38 cellular contexts compared by ENCODE assay signal in genomic region chr1:218058730-218059129, GRCh38.
"Had no signal": no experiment of that assay in that cellular context is flagged by ENCODE, and none has a peak within 500 bp of the region (broad histone marks: within the 10 kb centered on the region; RNA-seq: fewer than 3 reads in every experiment).

No MANE protein-coding gene starts in this region.

- DNase-seq: activated effector memory CD4-positive, alpha-beta T cell treated with anti-CD3 and anti-CD28 coated beads, Interleukin-2, amount 50 U/mL, for 16 hours; activated effector memory CD4-positive, alpha-beta T cell treated with Interleukin-2 at 50 U/mL for 16 hours; activated gamma-delta T cell; activated gamma-delta T cell treated with Interleukin-2 at 50 U/mL for 16 hours; activated naive CD4-positive, alpha-beta T cell; activated naive CD4-positive, alpha-beta T cell treated with anti-CD3 and anti-CD28 coated beads for 36 hours; activated naive CD4-positive, alpha-beta T cell treated with anti-CD3 and anti-CD28 coated beads, Interleukin-2, amount 10 ng/mL, durations not matched to agents 7 days and 5 days; activated naive CD4-positive, alpha-beta T cell treated with anti-CD3 and anti-CD28 coated beads, Interleukin-2, amount 50 U/mL, for 16 hours; activated naive CD4-positive, alpha-beta T cell treated with Interleukin-2 at 50 U/mL for 16 hours; activated naive CD8-positive, alpha-beta T cell treated with anti-CD3 and anti-CD28 coated beads for 36 hours; activated naive CD8-positive, alpha-beta T cell treated with anti-CD3 and anti-CD28 coated beads, Interleukin-2, amount 10 ng/mL, durations not matched to agents 7 days and 5 days; activated naive CD8-positive, alpha-beta T cell treated with anti-CD3 and anti-CD28 coated beads, Interleukin-2, amount 50 U/mL, for 24 hours; activated T-cell treated with anti-CD3 and anti-CD28 coated beads, Interleukin-2, amount 50 U/mL, for 1 hour; activated T-cell treated with anti-CD3 and anti-CD28 coated beads, Interleukin-2, amount 50 U/mL, for 4 hours; activated T-cell treated with anti-CD3 and anti-CD28 coated beads, Interleukin-2, amount 50 U/mL, for 48 hours; activated T-cell treated with anti-CD3 and anti-CD28 coated beads, Interleukin-2, amount 50 U/mL, for 72 hours; adrenal gland; amniotic stem cell; amygdala; anterior cingulate cortex; aorta; body of pancreas; brain microvascular endothelial cell; caudate nucleus; cerebellar nuclear complex had no signal

- H3K27ac Mint-ChIP-seq: activated naive CD4-positive, alpha-beta T cell treated with anti-CD3 and anti-CD28 coated beads for 36 hours; activated naive CD4-positive, alpha-beta T cell treated with anti-CD3 and anti-CD28 coated beads, Interleukin-2, amount 10 ng/mL, durations not matched to agents 7 days and 5 days; activated naive CD4-positive, alpha-beta T cell treated with anti-CD3 and anti-CD28 coated beads, Interleukin-2, amount 50 U/mL, for 24 hours; activated naive CD4-positive, alpha-beta T cell treated with anti-CD3 and anti-CD28 coated beads, Interleukin-2, amount 50 U/mL, for 72 hours; activated naive CD8-positive, alpha-beta T cell; activated naive CD8-positive, alpha-beta T cell treated with anti-CD3 and anti-CD28 coated beads for 36 hours; activated naive CD8-positive, alpha-beta T cell treated with anti-CD3 and anti-CD28 coated beads, Interleukin-2, amount 10 ng/mL, durations not matched to agents 7 days and 5 days; activated naive CD8-positive, alpha-beta T cell treated with anti-CD3 and anti-CD28 coated beads, Interleukin-2, amount 50 U/mL, for 24 hours; activated T-cell treated with anti-CD3 and anti-CD28 coated beads, Interleukin-2, amount 50 U/mL, for 72 hours; activated T-helper 1 cell treated with anti-CD3 and anti-CD28 coated beads, Interleukin-12 subunit alpha, Interleukin-12 subunit beta, Interleukin-2, Interleukin-4 antibody, amounts not matched to agents 30 ng/mL and 10 ng/mL and 1 ng/mL, durations not matched to agents 14 hours and 24 hours and 36 hours; activated T-helper 17 cell treated with anti-CD3 and anti-CD28 coated beads, Interleukin-2, amount 50 U/mL, for 72 hours; activated T-helper 2 cell treated with anti-CD3 and anti-CD28 coated beads, Interferon-gamma antibody, Interleukin-2, Interleukin-4, amounts not matched to agents 10 μg/mL and 5 μg/mL and 100 μg/mL, durations not matched to agents 14 hours and 24 hours and 36 hours; brain had no signal

- H3K27me3 Mint-ChIP-seq: activated naive CD4-positive, alpha-beta T cell treated with anti-CD3 and anti-CD28 coated beads, Interleukin-2, amount 10 ng/mL, durations not matched to agents 7 days and 5 days; activated naive CD4-positive, alpha-beta T cell treated with anti-CD3 and anti-CD28 coated beads, Interleukin-2, amount 50 U/mL, for 24 hours; activated naive CD8-positive, alpha-beta T cell; activated naive CD8-positive, alpha-beta T cell treated with anti-CD3 and anti-CD28 coated beads, Interleukin-2, amount 10 ng/mL, durations not matched to agents 7 days and 5 days; activated naive CD8-positive, alpha-beta T cell treated with anti-CD3 and anti-CD28 coated beads, Interleukin-2, amount 50 U/mL, for 24 hours; activated T-helper 17 cell treated with anti-CD3 and anti-CD28 coated beads, Interleukin-2, amount 50 U/mL, for 72 hours; central memory CD8-positive, alpha-beta T cell had no signal

- H3K4me1 ChIP-seq: adrenal gland, ascending aorta, body of pancreas, breast epithelium had no signal

- H3K36me3 Mint-ChIP-seq: activated naive CD4-positive, alpha-beta T cell treated with anti-CD3 and anti-CD28 coated beads, Interleukin-2, amount 10 ng/mL, durations not matched to agents 7 days and 5 days; activated naive CD4-positive, alpha-beta T cell treated with anti-CD3 and anti-CD28 coated beads, Interleukin-2, amount 50 U/mL, for 24 hours; activated naive CD4-positive, alpha-beta T cell treated with anti-CD3 and anti-CD28 coated beads, Interleukin-2, amount 50 U/mL, for 72 hours; activated naive CD8-positive, alpha-beta T cell; activated naive CD8-positive, alpha-beta T cell treated with anti-CD3 and anti-CD28 coated beads for 36 hours; activated naive CD8-positive, alpha-beta T cell treated with anti-CD3 and anti-CD28 coated beads, Interleukin-2, amount 10 ng/mL, durations not matched to agents 7 days and 5 days; brain had no signal

- FAIRE-seq: astrocyte, bronchial epithelial cell had no signal

- H3K4me1 Mint-ChIP-seq: activated naive CD4-positive, alpha-beta T cell treated with anti-CD3 and anti-CD28 coated beads, Interleukin-2, amount 10 ng/mL, durations not matched to agents 7 days and 5 days; activated naive CD4-positive, alpha-beta T cell treated with anti-CD3 and anti-CD28 coated beads, Interleukin-2, amount 50 U/mL, for 24 hours; activated naive CD8-positive, alpha-beta T cell treated with anti-CD3 and anti-CD28 coated beads for 36 hours; activated naive CD8-positive, alpha-beta T cell treated with anti-CD3 and anti-CD28 coated beads, Interleukin-2, amount 10 ng/mL, durations not matched to agents 7 days and 5 days; activated naive CD8-positive, alpha-beta T cell treated with anti-CD3 and anti-CD28 coated beads, Interleukin-2, amount 50 U/mL, for 24 hours; activated T-helper 17 cell treated with anti-CD3 and anti-CD28 coated beads, Interleukin-2, amount 50 U/mL, for 72 hours; brain; central memory CD8-positive, alpha-beta T cell had no signal

- H3K27ac ChIP-seq: adrenal gland, ascending aorta, body of pancreas, brain microvascular endothelial cell, breast epithelium, cardiac muscle cell had no signal

- H3K4me3 Mint-ChIP-seq: activated naive CD4-positive, alpha-beta T cell treated with anti-CD3 and anti-CD28 coated beads for 36 hours; activated naive CD4-positive, alpha-beta T cell treated with anti-CD3 and anti-CD28 coated beads, Interleukin-2, amount 10 ng/mL, durations not matched to agents 7 days and 5 days; activated naive CD4-positive, alpha-beta T cell treated with anti-CD3 and anti-CD28 coated beads, Interleukin-2, amount 50 U/mL, for 24 hours; activated naive CD8-positive, alpha-beta T cell; activated naive CD8-positive, alpha-beta T cell treated with anti-CD3 and anti-CD28 coated beads for 36 hours; activated naive CD8-positive, alpha-beta T cell treated with anti-CD3 and anti-CD28 coated beads, Interleukin-2, amount 10 ng/mL, durations not matched to agents 7 days and 5 days; activated naive CD8-positive, alpha-beta T cell treated with anti-CD3 and anti-CD28 coated beads, Interleukin-2, amount 50 U/mL, for 24 hours; activated T-cell treated with anti-CD3 and anti-CD28 coated beads, Interleukin-2, amount 50 U/mL, for 4 hours; activated T-cell treated with anti-CD3 and anti-CD28 coated beads, Interleukin-2, amount 50 U/mL, for 72 hours; activated T-helper 1 cell treated with anti-CD3 and anti-CD28 coated beads, Interleukin-12 subunit alpha, Interleukin-12 subunit beta, Interleukin-2, Interleukin-4 antibody, amounts not matched to agents 30 ng/mL and 10 ng/mL and 1 ng/mL, durations not matched to agents 14 hours and 24 hours and 36 hours; activated T-helper 17 cell treated with anti-CD3 and anti-CD28 coated beads, Interleukin-2, amount 50 U/mL, for 72 hours; brain; central memory CD8-positive, alpha-beta T cell had no signal

- H3K27me3 ChIP-seq: adrenal gland, ascending aorta, body of pancreas, brain microvascular endothelial cell, breast epithelium, cardiac muscle cell had no signal

- ATAC-seq: activated naive CD4-positive, alpha-beta T cell treated with anti-CD3 and anti-CD28 coated beads, Interleukin-2, amount 50 U/mL, for 72 hours; activated naive CD8-positive, alpha-beta T cell treated with anti-CD3 and anti-CD28 coated beads, Interleukin-2, amount 50 U/mL, for 24 hours; activated T-cell treated with anti-CD3 and anti-CD28 coated beads, Interleukin-2, amount 50 U/mL, for 4 hours; activated T-cell treated with anti-CD3 and anti-CD28 coated beads, Interleukin-2, amount 50 U/mL, for 72 hours; activated T-helper 17 cell treated with anti-CD3 and anti-CD28 coated beads, Interleukin-2, amount 50 U/mL, for 72 hours; body of pancreas had no signal

- H3K36me3 ChIP-seq: adrenal gland, ascending aorta, brain microvascular endothelial cell, breast epithelium, cardiac muscle cell had no signal

- H3K9me3 Mint-ChIP-seq: activated naive CD4-positive, alpha-beta T cell treated with anti-CD3 and anti-CD28 coated beads for 36 hours; activated naive CD4-positive, alpha-beta T cell treated with anti-CD3 and anti-CD28 coated beads, Interleukin-2, amount 10 ng/mL, durations not matched to agents 7 days and 5 days; activated naive CD4-positive, alpha-beta T cell treated with anti-CD3 and anti-CD28 coated beads, Interleukin-2, amount 50 U/mL, for 24 hours; activated naive CD4-positive, alpha-beta T cell treated with anti-CD3 and anti-CD28 coated beads, Interleukin-2, amount 50 U/mL, for 72 hours; activated naive CD8-positive, alpha-beta T cell treated with anti-CD3 and anti-CD28 coated beads, Interleukin-2, amount 10 ng/mL, durations not matched to agents 7 days and 5 days; activated T-cell treated with anti-CD3 and anti-CD28 coated beads, Interleukin-2, amount 50 U/mL, for 4 hours; activated T-helper 1 cell treated with anti-CD3 and anti-CD28 coated beads, Interleukin-12 subunit alpha, Interleukin-12 subunit beta, Interleukin-2, Interleukin-4 antibody, amounts not matched to agents 30 ng/mL and 10 ng/mL and 1 ng/mL, durations not matched to agents 14 hours and 24 hours and 36 hours; activated T-helper 17 cell treated with anti-CD3 and anti-CD28 coated beads, Interleukin-2, amount 50 U/mL, for 72 hours; activated T-helper 2 cell treated with anti-CD3 and anti-CD28 coated beads, Interferon-gamma antibody, Interleukin-2, Interleukin-4, amounts not matched to agents 10 μg/mL and 5 μg/mL and 100 μg/mL, durations not matched to agents 14 hours and 24 hours and 36 hours; brain; central memory CD8-positive, alpha-beta T cell had no signal

- H3K9me3 ChIP-seq: adrenal gland, ascending aorta, body of pancreas, breast epithelium had no signal

- H3K4me3 ChIP-seq: adrenal gland, ascending aorta, body of pancreas, breast epithelium, cardiac muscle cell had no signal
